In the genomic region with DNA sequence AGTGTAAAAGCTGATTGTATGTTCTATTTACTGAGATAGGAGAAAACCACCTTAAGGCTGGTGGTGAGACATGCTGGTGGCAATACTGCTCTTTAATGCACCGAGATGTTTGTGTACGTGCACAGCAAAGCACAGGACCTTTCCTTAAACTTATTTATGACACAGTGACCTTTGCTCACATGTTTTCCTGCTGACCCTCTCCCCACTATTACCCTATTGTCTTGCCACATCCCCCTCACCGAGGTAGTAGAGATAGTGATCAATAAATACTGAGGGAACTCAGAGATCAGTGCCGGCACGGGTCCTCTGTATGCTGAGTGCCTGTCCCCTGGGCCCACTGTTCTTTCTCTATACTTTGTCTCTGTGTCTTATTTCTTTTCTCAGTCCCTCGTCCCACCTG, we compare ENCODE assay signal across 5 cellular contexts. TPM values are rescaled to one million over a fixed set of nuclear protein-coding genes. Genes with fewer than 3 reads are reported as not detected.
"Had no signal": no experiment of that assay in that cellular context is flagged by ENCODE, and none has a peak within 500 bp of the region (broad histone marks: within the 10 kb centered on the region; RNA-seq: fewer than 3 reads in every experiment).

No MANE protein-coding gene starts in this region.

RNA-seq across cellular contexts. Expression of gene MRGPRX1, which starts 38.6 kb away (rescaled TPM):
- total RNA-seq: K562, M059J, SK-MEL-5 had no signal
- polyA plus RNA-seq: IgD-negative memory B cell, K562, SK-N-SH had no signal
